Comparison of ENCODE assay signal across 1 cellular context in genomic region chr5:133995341-133995740, GRCh38.
TF ChIP-seq lines count a peak whose summit lies in the region.

No MANE protein-coding gene starts in this region.

TF ChIP-seq in HepG2, 621 proteins besides CTCF, POLR2A, EP300 and RAD21 (continues in another document):
- TF ChIP-seq ZNF503 (CRISPR knock-in tag; IDR thresholded peaks at IDR 0.05) (0 out of 2 replicates have a peak, but pooled peaks have one; percentile 6), REXO4 (CRISPR knock-in tag; IDR thresholded peaks at IDR 0.05; ENCODE audit: borderline replicate concordance) (no peak), ZNF264 (CRISPR knock-in tag; IDR thresholded peaks at IDR 0.05) (peak; percentile 100), PAXIP1 (CRISPR knock-in tag; conservative IDR thresholded peaks at IDR 0.05) (0 out of 2 replicates have a peak, but pooled peaks have one; percentile 36), HNF4A (CRISPR knock-in tag; IDR thresholded peaks at IDR 0.05) (0 out of 2 replicates have a peak, but pooled peaks have one; percentile 16), AGO2 (optimal IDR thresholded peaks at IDR 0.05; ENCODE audit: low read depth, low read length) (no peak), MYC (CRISPR knock-in tag; IDR thresholded peaks at IDR 0.05; ENCODE audit: borderline replicate concordance) (0 out of 2 replicates have a peak, but pooled peaks have one; percentile 5), JARID2 (CRISPR knock-in tag; IDR thresholded peaks at IDR 0.05; ENCODE audit: insufficient replicate concordance) (no peak), ZSCAN9 (CRISPR knock-in tag; IDR thresholded peaks at IDR 0.05; ENCODE audit: borderline replicate concordance) (no peak), KLF16 (CRISPR knock-in tag; IDR thresholded peaks at IDR 0.05) (peak in 1 of 2 experiments; percentile 8; a peak in 1 of 4 replicates), ZSCAN29 (CRISPR knock-in tag; conservative IDR thresholded peaks at IDR 0.05) (no peak), ZNF101 (CRISPR knock-in tag; IDR thresholded peaks at IDR 0.05; ENCODE audit: borderline replicate concordance, low read depth) (no peak), ZNF232 (CRISPR knock-in tag; IDR thresholded peaks at IDR 0.05; ENCODE audit: borderline replicate concordance) (0 out of 2 replicates have a peak, but pooled peaks have one; percentile 37), JUND (CRISPR knock-in tag; IDR thresholded peaks at IDR 0.05) (peak; percentile 95), ARNT (IDR thresholded peaks at IDR 0.05) (no peak), KLF11 (CRISPR knock-in tag; IDR thresholded peaks at IDR 0.05) (no peak), YY1 (IDR thresholded peaks at IDR 0.05; ENCODE audit: insufficient read depth, insufficient replicate concordance, low read depth, low read length) (no peak), ATF1 (CRISPR knock-in tag; IDR thresholded peaks at IDR 0.05) (no peak), HCFC1 (IDR thresholded peaks at IDR 0.05; ENCODE audit: low read depth, low read length) (no peak), NFE2 (CRISPR knock-in tag; IDR thresholded peaks at IDR 0.05) (no peak), TOPORS (CRISPR knock-in tag; IDR thresholded peaks at IDR 0.05) (no peak), ZNF263 (CRISPR knock-in tag; IDR thresholded peaks at IDR 0.05) (peak; percentile 72), YEATS2 (CRISPR knock-in tag; IDR thresholded peaks at IDR 0.05; ENCODE audit: borderline replicate concordance) (no peak), TARDBP (CRISPR knock-in tag; IDR thresholded peaks at IDR 0.05) (no peak), KDM6A (CRISPR knock-in tag; IDR thresholded peaks at IDR 0.05; ENCODE audit: low read depth) (no peak), LCORL (IDR thresholded peaks at IDR 0.05) (no peak), LCORL (CRISPR knock-in tag; IDR thresholded peaks at IDR 0.05) (peak; percentile 46; the same call in 1 of the 2 replicates), ZNF260 (CRISPR knock-in tag; IDR thresholded peaks at IDR 0.05; ENCODE audit: borderline replicate concordance, low read depth) (no peak), SAP130 (CRISPR knock-in tag; IDR thresholded peaks at IDR 0.05; ENCODE audit: low read depth) (peak; percentile 74), RBM39 (IDR thresholded peaks at IDR 0.05; ENCODE audit: low read depth, low read length, poor library complexity, severe bottlenecking) (no peak), HDAC1 (CRISPR knock-in tag; IDR thresholded peaks at IDR 0.05) (peak; percentile 40), FOXA3 (CRISPR knock-in tag; IDR thresholded peaks at IDR 0.05) (0 out of 2 replicates have a peak, but pooled peaks have one; percentile 7), ZNF256 (CRISPR knock-in tag; conservative IDR thresholded peaks at IDR 0.05) (no peak), ATF4 (CRISPR knock-in tag; IDR thresholded peaks at IDR 0.05) (no peak), JUN (CRISPR knock-in tag; IDR thresholded peaks at IDR 0.05) (peak; percentile 81; the same call in 1 of the 2 replicates)
- TF ChIP-seq, protein P1, sequence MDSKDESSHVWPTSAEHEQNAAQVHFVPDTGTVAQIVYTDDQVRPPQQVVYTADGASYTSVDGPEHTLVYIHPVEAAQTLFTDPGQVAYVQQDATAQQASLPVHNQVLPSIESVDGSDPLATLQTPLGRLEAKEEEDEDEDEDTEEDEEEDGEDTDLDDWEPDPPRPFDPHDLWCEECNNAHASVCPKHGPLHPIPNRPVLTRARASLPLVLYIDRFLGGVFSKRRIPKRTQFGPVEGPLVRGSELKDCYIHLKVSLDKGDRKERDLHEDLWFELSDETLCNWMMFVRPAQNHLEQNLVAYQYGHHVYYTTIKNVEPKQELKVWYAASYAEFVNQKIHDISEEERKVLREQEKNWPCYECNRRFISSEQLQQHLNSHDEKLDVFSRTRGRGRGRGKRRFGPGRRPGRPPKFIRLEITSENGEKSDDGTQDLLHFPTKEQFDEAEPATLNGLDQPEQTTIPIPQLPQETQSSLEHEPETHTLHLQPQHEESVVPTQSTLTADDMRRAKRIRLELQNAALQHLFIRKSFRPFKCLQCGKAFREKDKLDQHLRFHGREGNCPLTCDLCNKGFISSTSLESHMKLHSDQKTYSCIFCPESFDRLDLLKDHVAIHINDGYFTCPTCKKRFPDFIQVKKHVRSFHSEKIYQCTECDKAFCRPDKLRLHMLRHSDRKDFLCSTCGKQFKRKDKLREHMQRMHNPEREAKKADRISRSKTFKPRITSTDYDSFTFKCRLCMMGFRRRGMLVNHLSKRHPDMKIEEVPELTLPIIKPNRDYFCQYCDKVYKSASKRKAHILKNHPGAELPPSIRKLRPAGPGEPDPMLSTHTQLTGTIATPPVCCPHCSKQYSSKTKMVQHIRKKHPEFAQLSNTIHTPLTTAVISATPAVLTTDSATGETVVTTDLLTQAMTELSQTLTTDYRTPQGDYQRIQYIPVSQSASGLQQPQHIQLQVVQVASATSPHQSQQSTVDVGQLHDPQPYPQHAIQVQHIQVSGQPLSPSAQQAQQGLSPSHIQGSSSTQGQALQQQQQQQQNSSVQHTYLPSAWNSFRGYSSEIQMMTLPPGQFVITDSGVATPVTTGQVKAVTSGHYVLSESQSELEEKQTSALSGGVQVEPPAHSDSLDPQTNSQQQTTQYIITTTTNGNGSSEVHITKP (CRISPR knock-in tag; IDR thresholded peaks at IDR 0.05; ENCODE audit: low read depth), result peak; percentile 96
- TF ChIP-seq, protein P2, sequence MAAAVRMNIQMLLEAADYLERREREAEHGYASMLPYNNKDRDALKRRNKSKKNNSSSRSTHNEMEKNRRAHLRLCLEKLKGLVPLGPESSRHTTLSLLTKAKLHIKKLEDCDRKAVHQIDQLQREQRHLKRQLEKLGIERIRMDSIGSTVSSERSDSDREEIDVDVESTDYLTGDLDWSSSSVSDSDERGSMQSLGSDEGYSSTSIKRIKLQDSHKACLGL (CRISPR knock-in tag; IDR thresholded peaks at IDR 0.05), result no peak
- TF ChIP-seq, protein P3, sequence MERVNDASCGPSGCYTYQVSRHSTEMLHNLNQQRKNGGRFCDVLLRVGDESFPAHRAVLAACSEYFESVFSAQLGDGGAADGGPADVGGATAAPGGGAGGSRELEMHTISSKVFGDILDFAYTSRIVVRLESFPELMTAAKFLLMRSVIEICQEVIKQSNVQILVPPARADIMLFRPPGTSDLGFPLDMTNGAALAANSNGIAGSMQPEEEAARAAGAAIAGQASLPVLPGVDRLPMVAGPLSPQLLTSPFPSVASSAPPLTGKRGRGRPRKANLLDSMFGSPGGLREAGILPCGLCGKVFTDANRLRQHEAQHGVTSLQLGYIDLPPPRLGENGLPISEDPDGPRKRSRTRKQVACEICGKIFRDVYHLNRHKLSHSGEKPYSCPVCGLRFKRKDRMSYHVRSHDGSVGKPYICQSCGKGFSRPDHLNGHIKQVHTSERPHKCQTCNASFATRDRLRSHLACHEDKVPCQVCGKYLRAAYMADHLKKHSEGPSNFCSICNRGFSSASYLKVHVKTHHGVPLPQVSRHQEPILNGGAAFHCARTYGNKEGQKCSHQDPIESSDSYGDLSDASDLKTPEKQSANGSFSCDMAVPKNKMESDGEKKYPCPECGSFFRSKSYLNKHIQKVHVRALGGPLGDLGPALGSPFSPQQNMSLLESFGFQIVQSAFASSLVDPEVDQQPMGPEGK (CRISPR knock-in tag; IDR thresholded peaks at IDR 0.05), result peak; percentile 63
- TF ChIP-seq, protein P4, sequence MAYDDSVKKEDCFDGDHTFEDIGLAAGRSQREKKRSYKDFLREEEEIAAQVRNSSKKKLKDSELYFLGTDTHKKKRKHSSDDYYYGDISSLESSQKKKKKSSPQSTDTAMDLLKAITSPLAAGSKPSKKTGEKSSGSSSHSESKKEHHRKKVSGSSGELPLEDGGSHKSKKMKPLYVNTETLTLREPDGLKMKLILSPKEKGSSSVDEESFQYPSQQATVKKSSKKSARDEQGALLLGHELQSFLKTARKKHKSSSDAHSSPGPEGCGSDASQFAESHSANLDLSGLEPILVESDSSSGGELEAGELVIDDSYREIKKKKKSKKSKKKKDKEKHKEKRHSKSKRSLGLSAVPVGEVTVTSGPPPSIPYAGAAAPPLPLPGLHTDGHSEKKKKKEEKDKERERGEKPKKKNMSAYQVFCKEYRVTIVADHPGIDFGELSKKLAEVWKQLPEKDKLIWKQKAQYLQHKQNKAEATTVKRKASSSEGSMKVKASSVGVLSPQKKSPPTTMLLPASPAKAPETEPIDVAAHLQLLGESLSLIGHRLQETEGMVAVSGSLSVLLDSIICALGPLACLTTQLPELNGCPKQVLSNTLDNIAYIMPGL (CRISPR knock-in tag; IDR thresholded peaks at IDR 0.05; ENCODE audit: borderline replicate concordance in 1 of 2, low read depth in 1 of 2), result 0 out of 4 replicates have a peak, but pooled peaks of 1 of the 2 experiments have one; percentile 11
- TF ChIP-seq, protein P5, sequence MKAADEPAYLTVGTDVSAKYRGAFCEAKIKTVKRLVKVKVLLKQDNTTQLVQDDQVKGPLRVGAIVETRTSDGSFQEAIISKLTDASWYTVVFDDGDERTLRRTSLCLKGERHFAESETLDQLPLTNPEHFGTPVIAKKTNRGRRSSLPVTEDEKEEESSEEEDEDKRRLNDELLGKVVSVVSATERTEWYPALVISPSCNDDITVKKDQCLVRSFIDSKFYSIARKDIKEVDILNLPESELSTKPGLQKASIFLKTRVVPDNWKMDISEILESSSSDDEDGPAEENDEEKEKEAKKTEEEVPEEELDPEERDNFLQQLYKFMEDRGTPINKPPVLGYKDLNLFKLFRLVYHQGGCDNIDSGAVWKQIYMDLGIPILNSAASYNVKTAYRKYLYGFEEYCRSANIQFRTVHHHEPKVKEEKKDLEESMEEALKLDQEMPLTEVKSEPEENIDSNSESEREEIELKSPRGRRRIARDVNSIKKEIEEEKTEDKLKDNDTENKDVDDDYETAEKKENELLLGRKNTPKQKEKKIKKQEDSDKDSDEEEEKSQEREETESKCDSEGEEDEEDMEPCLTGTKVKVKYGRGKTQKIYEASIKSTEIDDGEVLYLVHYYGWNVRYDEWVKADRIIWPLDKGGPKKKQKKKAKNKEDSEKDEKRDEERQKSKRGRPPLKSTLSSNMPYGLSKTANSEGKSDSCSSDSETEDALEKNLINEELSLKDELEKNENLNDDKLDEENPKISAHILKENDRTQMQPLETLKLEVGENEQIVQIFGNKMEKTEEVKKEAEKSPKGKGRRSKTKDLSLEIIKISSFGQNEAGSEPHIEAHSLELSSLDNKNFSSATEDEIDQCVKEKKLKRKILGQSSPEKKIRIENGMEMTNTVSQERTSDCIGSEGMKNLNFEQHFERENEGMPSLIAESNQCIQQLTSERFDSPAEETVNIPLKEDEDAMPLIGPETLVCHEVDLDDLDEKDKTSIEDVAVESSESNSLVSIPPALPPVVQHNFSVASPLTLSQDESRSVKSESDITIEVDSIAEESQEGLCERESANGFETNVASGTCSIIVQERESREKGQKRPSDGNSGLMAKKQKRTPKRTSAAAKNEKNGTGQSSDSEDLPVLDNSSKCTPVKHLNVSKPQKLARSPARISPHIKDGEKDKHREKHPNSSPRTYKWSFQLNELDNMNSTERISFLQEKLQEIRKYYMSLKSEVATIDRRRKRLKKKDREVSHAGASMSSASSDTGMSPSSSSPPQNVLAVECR (CRISPR knock-in tag; IDR thresholded peaks at IDR 0.05; ENCODE audit: borderline replicate concordance), result peak; percentile 14; the same call in 1 of the 2 replicates
- TF ChIP-seq, protein P6, sequence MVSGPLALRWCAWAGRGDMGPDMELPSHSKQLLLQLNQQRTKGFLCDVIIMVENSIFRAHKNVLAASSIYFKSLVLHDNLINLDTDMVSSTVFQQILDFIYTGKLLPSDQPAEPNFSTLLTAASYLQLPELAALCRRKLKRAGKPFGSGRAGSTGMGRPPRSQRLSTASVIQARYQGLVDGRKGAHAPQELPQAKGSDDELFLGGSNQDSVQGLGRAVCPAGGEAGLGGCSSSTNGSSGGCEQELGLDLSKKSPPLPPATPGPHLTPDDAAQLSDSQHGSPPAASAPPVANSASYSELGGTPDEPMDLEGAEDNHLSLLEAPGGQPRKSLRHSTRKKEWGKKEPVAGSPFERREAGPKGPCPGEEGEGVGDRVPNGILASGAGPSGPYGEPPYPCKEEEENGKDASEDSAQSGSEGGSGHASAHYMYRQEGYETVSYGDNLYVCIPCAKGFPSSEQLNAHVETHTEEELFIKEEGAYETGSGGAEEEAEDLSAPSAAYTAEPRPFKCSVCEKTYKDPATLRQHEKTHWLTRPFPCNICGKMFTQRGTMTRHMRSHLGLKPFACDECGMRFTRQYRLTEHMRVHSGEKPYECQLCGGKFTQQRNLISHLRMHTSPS (CRISPR knock-in tag; IDR thresholded peaks at IDR 0.05; ENCODE audit: low read depth), result no peak
